1 cellular context compared by ENCODE assay signal in the genomic region with DNA sequence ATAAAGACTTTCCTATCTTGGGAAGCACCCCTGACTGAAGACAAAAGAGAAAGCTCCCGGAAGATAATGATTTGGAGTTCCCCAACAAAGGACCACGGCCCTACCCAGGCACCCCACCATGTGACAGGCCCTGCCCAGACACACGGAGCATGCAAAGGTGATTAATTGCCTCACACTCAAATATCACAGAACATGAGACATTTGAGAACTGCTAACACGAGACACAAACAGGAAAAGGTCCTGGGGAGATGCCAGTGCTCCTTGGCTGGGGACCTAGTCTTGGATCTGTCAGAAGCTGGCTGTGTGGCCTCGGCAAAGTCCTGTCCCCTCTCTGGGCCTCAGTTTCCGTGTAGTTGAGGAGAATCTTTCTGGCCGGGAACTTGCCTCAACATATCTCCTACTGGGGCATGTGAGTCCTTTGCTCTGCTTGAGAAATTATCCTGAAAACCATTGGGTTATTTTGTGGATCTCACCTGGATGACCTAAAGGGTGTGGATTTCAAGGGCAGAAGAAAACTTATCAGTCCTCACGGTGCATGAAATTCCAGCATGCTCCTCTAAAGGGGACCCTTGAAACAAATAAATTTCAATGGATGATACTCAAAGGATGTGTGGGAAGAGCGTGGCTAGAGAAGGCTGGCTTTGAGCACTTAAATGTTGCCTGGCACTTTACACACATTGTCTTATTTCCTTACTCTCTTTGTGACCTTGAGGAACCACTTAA.
TF ChIP-seq lines count a peak whose summit lies in the region.

No MANE protein-coding gene starts in this region.

TF ChIP-seq in endothelial cell of umbilical vein, 7 proteins besides CTCF, POLR2A, EP300 and RAD21 (continued from another document):
- TF ChIP-seq POLR2AphosphoS5 (IDR thresholded peaks at IDR 0.05; ENCODE audit: insufficient read depth, low read depth, low read length), result no peak
- no peak for TF ChIP-seq JUN (IDR thresholded peaks at IDR 0.05; ENCODE audit: borderline replicate concordance, insufficient read depth, insufficient read length, low read depth)
- TF ChIP-seq MYC (IDR thresholded peaks at IDR 0.05; ENCODE audit: low read depth, low read length), result no peak
